1 cellular context compared by ENCODE assay signal in genomic region chr4:108709234-108709633, GRCh38.
TF ChIP-seq lines count a peak whose summit lies in the region.

No MANE protein-coding gene starts in this region.

TF ChIP-seq in WTC11, 78 proteins besides CTCF, POLR2A, EP300 and RAD21 (continued from another document):
- TF ChIP-seq JAZF1 (CRISPR knock-in tag; IDR thresholded peaks at IDR 0.05): no peak
- TF ChIP-seq NFYB (CRISPR knock-in tag; conservative IDR thresholded peaks at IDR 0.05; ENCODE audit: low read depth): no peak
- TF ChIP-seq, protein P1, sequence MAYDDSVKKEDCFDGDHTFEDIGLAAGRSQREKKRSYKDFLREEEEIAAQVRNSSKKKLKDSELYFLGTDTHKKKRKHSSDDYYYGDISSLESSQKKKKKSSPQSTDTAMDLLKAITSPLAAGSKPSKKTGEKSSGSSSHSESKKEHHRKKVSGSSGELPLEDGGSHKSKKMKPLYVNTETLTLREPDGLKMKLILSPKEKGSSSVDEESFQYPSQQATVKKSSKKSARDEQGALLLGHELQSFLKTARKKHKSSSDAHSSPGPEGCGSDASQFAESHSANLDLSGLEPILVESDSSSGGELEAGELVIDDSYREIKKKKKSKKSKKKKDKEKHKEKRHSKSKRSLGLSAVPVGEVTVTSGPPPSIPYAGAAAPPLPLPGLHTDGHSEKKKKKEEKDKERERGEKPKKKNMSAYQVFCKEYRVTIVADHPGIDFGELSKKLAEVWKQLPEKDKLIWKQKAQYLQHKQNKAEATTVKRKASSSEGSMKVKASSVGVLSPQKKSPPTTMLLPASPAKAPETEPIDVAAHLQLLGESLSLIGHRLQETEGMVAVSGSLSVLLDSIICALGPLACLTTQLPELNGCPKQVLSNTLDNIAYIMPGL (CRISPR knock-in tag; IDR thresholded peaks at IDR 0.05): no peak
- no peak for TF ChIP-seq FOXJ3 (CRISPR knock-in tag; IDR thresholded peaks at IDR 0.05; ENCODE audit: borderline replicate concordance)
- TF ChIP-seq ZNF219 (CRISPR knock-in tag; IDR thresholded peaks at IDR 0.05; ENCODE audit: borderline replicate concordance): no peak
- no peak for TF ChIP-seq HMGA2 (CRISPR knock-in tag; IDR thresholded peaks at IDR 0.05)
- TF ChIP-seq E2F5 (CRISPR knock-in tag; IDR thresholded peaks at IDR 0.05): no peak
- TF ChIP-seq CREM (CRISPR knock-in tag; IDR thresholded peaks at IDR 0.05): no peak
